In the genomic region with DNA sequence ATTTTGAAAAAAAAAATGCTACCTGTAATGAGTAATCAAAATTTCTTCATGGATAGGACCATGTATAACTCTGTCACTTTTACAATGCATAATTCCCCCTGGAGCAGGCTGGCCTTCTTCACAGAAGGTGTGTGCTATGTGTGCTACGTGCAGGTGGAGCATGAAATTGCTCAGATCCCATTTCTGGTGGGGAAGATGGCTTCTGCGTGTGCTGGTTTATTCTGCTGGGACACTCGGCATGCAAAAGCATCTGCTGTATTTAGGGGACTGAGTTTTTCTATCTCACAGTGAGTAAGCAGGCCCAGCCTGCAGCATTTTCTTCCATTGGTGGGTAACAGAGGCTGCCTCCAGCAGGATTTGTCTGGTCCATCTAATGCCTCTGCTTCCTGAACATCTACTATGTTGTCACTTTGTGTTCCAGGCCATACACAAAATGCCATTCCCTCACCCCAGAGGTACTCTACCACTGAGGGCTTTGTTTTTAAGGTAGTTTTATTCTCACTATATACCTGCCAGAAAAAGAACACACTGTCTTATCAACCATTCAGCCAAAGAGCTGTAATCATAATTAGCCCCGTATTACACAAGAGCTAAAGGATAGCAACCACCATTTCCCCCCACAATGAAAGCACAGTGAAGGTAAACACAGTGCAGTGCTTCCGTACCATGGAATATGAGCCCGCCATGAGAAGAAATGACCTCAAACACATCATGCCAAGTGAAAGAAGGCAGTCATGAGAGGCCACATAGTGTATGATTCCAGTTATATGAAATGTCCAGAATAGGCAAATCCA, we compare ENCODE assay signal across 28 cellular contexts.
"Had no signal": no experiment of that assay in that cellular context is flagged by ENCODE, and none has a peak within 500 bp of the region (broad histone marks: within the 10 kb centered on the region; RNA-seq: fewer than 3 reads in every experiment).

No MANE protein-coding gene starts in this region.

- H3K27me3 Mint-ChIP-seq: dendritic cell treated with granulocyte-macrophage colony-stimulating factor and Interleukin-4, amounts not matched to agents 40 ng/mL and 50 ng/mL, for 4 days; stimulated activated naive CD8-positive, alpha-beta T cell treated with anti-CD3 and anti-CD28 coated beads, Interleukin-15, amount 100 ng/mL, for 72 hours had no signal

- DNase-seq: colonic mucosa; effector CD8-positive, alpha-beta T cell; endodermal cell; foreskin keratinocyte; heart right ventricle; hippocampal formation; left cardiac atrium; left lung; lower lobe of right lung; naive thymus-derived CD8-positive, alpha-beta T cell; nephron progenitor cell; nucleus accumbens; right lobe of liver; small intestine; stimulated activated CD4-positive, alpha-beta T cell treated with anti-CD3 and anti-CD28 coated beads, Interleukin-15, amount 100 ng/mL, for 24 hours; stimulated activated CD4-positive, alpha-beta T cell treated with anti-CD3 and anti-CD28 coated beads, Interleukin-4, amount 100 ng/mL, for 1 hour; stimulated activated CD8-positive, alpha-beta memory T cell treated with anti-CD3 and anti-CD28 coated beads, Interleukin-4, amount 100 ng/mL, for 48 hours; stimulated activated naive CD4-positive, alpha-beta T cell; stimulated activated naive CD8-positive, alpha-beta T cell treated with anti-CD3 and anti-CD28 coated beads, Interleukin-15, amount 100 ng/mL, for 72 hours; transverse colon; upper lobe of right lung; uterus had no signal

- H3K4me3 Mint-ChIP-seq: dendritic cell treated with granulocyte-macrophage colony-stimulating factor and Interleukin-4, amounts not matched to agents 40 ng/mL and 50 ng/mL, for 4 days; endodermal cell; naive thymus-derived CD8-positive, alpha-beta T cell; nephron progenitor cell; stimulated activated naive CD8-positive, alpha-beta T cell treated with anti-CD3 and anti-CD28 coated beads, Interleukin-15, amount 100 ng/mL, for 72 hours had no signal

- ATAC-seq: esophagus mucosa; foreskin keratinocyte; gastroesophageal sphincter; left cardiac atrium; left lung; lower lobe of right lung; naive thymus-derived CD8-positive, alpha-beta T cell; right lobe of liver; stimulated activated naive CD8-positive, alpha-beta T cell treated with anti-CD3 and anti-CD28 coated beads, Interleukin-15, amount 100 ng/mL, for 72 hours; upper lobe of right lung had no signal

- H3K36me3 Mint-ChIP-seq: naive thymus-derived CD8-positive, alpha-beta T cell had no signal

- H3K36me3 ChIP-seq: colonic mucosa, gastroesophageal sphincter, heart right ventricle, left lung, lower lobe of right lung, prostate gland, right lobe of liver, suprapubic skin, transverse colon, upper lobe of right lung, uterus had no signal

- H3K9me3 ChIP-seq: colonic mucosa, gastroesophageal sphincter, heart right ventricle, left lung, lower lobe of right lung, prostate gland, right lobe of liver, suprapubic skin, transverse colon, upper lobe of right lung, uterus had no signal

- H3K4me1 ChIP-seq: colonic mucosa, foreskin keratinocyte, gastroesophageal sphincter, heart right ventricle, left lung, lower lobe of right lung, prostate gland, right lobe of liver, suprapubic skin, transverse colon, upper lobe of right lung, uterus had no signal

- H3K27me3 ChIP-seq: colonic mucosa, foreskin keratinocyte, heart right ventricle, left lung, right lobe of liver, suprapubic skin, transverse colon, upper lobe of right lung, uterus had no signal

- H3K9me3 Mint-ChIP-seq: dendritic cell treated with granulocyte-macrophage colony-stimulating factor and Interleukin-4, amounts not matched to agents 40 ng/mL and 50 ng/mL, for 4 days; endodermal cell; nephron progenitor cell had no signal

- H3K27ac ChIP-seq: colonic mucosa, epithelial cell of prostate, foreskin keratinocyte, gastroesophageal sphincter, heart right ventricle, left lung, lower lobe of right lung, prostate gland, right lobe of liver, suprapubic skin, transverse colon, upper lobe of right lung, uterus had no signal

- H3K27ac Mint-ChIP-seq: dendritic cell treated with granulocyte-macrophage colony-stimulating factor and Interleukin-4, amounts not matched to agents 40 ng/mL and 50 ng/mL, for 4 days; endodermal cell; naive thymus-derived CD8-positive, alpha-beta T cell; nephron progenitor cell; stimulated activated naive CD8-positive, alpha-beta T cell treated with anti-CD3 and anti-CD28 coated beads, Interleukin-15, amount 100 ng/mL, for 72 hours had no signal

- H3K4me1 Mint-ChIP-seq: endodermal cell; naive thymus-derived CD8-positive, alpha-beta T cell; nephron progenitor cell had no signal

- H3K4me3 ChIP-seq: colonic mucosa, gastroesophageal sphincter, heart right ventricle, left lung, lower lobe of right lung, prostate gland, right lobe of liver, suprapubic skin, transverse colon, upper lobe of right lung, uterus had no signal
